ENCODE assay signal across 28 cellular contexts in the genomic region with DNA sequence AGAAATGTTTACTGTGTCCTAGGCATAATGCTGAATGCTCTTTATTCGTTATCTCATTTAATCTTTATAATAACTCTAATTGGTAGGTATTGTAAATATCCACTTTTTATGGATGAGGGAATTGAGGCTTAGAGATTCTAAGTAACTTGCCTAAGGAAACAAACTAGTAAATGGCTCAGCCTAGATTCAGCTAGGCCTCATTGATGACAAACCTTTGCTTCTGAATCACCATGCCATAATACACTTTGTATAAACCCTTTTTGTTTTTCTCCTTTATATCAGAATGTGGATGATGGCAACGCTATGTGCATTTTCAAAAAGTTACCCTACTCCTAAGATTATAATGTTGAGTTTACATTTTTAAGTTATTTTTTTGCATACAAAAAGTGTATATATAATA. TPM values are rescaled to one million over a fixed set of nuclear protein-coding genes. Genes with fewer than 3 reads are reported as not detected.
DNase-seq lines count a peak whose midpoint lies in the region; ATAC-seq and TF ChIP-seq lines count a peak whose summit lies in the region.
"Had no signal": no experiment of that assay in that cellular context is flagged by ENCODE, and none has a peak within 500 bp of the region (broad histone marks: within the 10 kb centered on the region; RNA-seq: fewer than 3 reads in every experiment).

No MANE protein-coding gene starts in this region.

- H2BK15ac ChIP-seq in IMR-90 (ENCODE audit: low read depth, low read length) (no peak overlapping the region), mesenchymal stem cell (ENCODE audit: low read depth, poor library complexity, severe bottlenecking) (no peak overlapping the region)

- H3K14ac ChIP-seq in IMR-90 (replicated peaks; ENCODE audit: low read depth, low read length), result no peak overlapping the region
- no peak overlapping the region for H3K14ac ChIP-seq in mesenchymal stem cell (ENCODE audit: low read length in 2 of 2)

- H2AK9ac ChIP-seq in IMR-90 (replicated peaks; ENCODE audit: low read depth, low read length, poor library complexity), result no peak overlapping the region

- no peak overlapping the region for H4K5ac ChIP-seq in IMR-90 (ENCODE audit: low read depth, low read length)

- H3K27me3 ChIP-seq in IMR-90 (ENCODE audit: control insufficient read depth, insufficient read depth, low read length) (no peaks in the 10 kb centered on the region), mesenchymal stem cell (ENCODE audit: control insufficient read depth in 1 of 2, insufficient read depth in 1 of 2, low read length in 2 of 2) (no peaks in the 10 kb centered on the region), mammary epithelial cell (ENCODE audit: insufficient read depth, low read length) (no peaks in the 10 kb centered on the region)
- H3K27me3 ChIP-seq: BLaER1 had no signal

- POLR2A ChIA-PET in IMR-90 (lab: Charles Lee; ENCODE audit: unreplicated experiment), result interaction anchor here (0.6 kb wide), 1 partner anchor 15 kb away, joined by 3 read pairs; no protein-coding TSS in a partner anchor

- no TSS peak for BruUV-seq in IMR-90 (replicated peaks; lab: Mats Ljungman, UMichigan)
- BruUV-seq in mammary epithelial cell (replicated peaks; lab: Mats Ljungman, UMichigan), result no TSS peak

- no peak overlapping the region for H4K8ac ChIP-seq in IMR-90 (ENCODE audit: low read depth in 2 of 2, low read length in 2 of 2)
- no peak overlapping the region for H4K8ac ChIP-seq in mesenchymal stem cell (ENCODE audit: low read length)

- H3K27ac ChIP-seq in IMR-90 (ENCODE audit: insufficient read depth, low read length) (no peak overlapping the region), mesenchymal stem cell (ENCODE audit: low read length, poor library complexity, severe bottlenecking) (no peak overlapping the region), mammary epithelial cell (ENCODE audit: insufficient read depth, low read depth, low read length) (no peak overlapping the region)
- H3K27ac ChIP-seq: BLaER1, HL-60, RWPE1 had no signal

- H3K9me1 ChIP-seq in IMR-90 (ENCODE audit: insufficient read depth, low read length), result peaks cover 6% of the 10 kb centered on the region; the same call in 1 of the 2 replicates

- H3K18ac ChIP-seq in IMR-90 (ENCODE audit: low read depth, low read length) (no peak overlapping the region), mesenchymal stem cell (ENCODE audit: low read depth in 1 of 2, low read length in 2 of 2) (no peak overlapping the region)

- WGBS in IMR-90 (ENCODE audit: extremely low coverage in 2 of 2, insufficient read length in 1 of 2), 2 experiments, result no CpG with 5 or more reads among the region's 2 CpGs
- no CpG with 5 or more reads among the region's 2 CpGs for WGBS in mesenchymal stem cell
- 92% methylated on average over 2 of the region's 2 CpGs for WGBS in mammary epithelial cell (ENCODE audit: low coverage, missing lambda C conversion rate)

- H3K9me3 ChIP-seq in IMR-90 (ENCODE audit: control insufficient read depth, insufficient read depth, low read length), result no peaks in the 10 kb centered on the region
- no peaks in the 10 kb centered on the region for H3K9me3 ChIP-seq in mesenchymal stem cell (ENCODE audit: control insufficient read depth, low read length)
- no peaks in the 10 kb centered on the region for H3K9me3 ChIP-seq in mammary epithelial cell (replicated peaks; ENCODE audit: insufficient read depth, low read length)
- H3K9me3 ChIP-seq: BLaER1, HAP-1 had no signal

- H3K9ac ChIP-seq in IMR-90 (ENCODE audit: low read depth, low read length) (no peak overlapping the region), mesenchymal stem cell (ENCODE audit: low read length) (peak overlapping the region; percentile 59), mammary epithelial cell (ENCODE audit: insufficient read depth, low read length) (no peak overlapping the region)
- H3K9ac ChIP-seq: BLaER1 had no signal

- dilution Hi-C loops in IMR-90 (cut with HindIII; ENCODE audit: low sequenced_read_pairs, unreplicated experiment) (no loop called here), mammary epithelial cell (cut with HindIII; ENCODE audit: low sequenced_read_pairs) (no loop called here)

- 0 out of 2 replicates have a peak, but pooled peaks cover 3% of the 10 kb centered on the region for H3K36me3 ChIP-seq in IMR-90 (ENCODE audit: control insufficient read depth, insufficient read depth, low read length)
- no peaks in the 10 kb centered on the region for H3K36me3 ChIP-seq in mesenchymal stem cell (ENCODE audit: control insufficient read depth in 1 of 2, insufficient read depth in 2 of 2, low read depth in 1 of 2, low read length in 2 of 2)
- no peaks in the 10 kb centered on the region for H3K36me3 ChIP-seq in mammary epithelial cell (ENCODE audit: insufficient read depth, low read length)
- H3K36me3 ChIP-seq: BLaER1, HAP-1 had no signal

- H3K79me2 ChIP-seq in mammary epithelial cell (ENCODE audit: insufficient read depth, low read length), result peaks cover 76% of the 10 kb centered on the region

- CTCF ChIA-PET in IMR-90 (lab: Yijun Ruan, JAX), result no interaction called here
- CTCF ChIA-PET in mammary epithelial cell (lab: Charles Lee; ENCODE audit: low non-redundant PET), result no interaction called here

- no peaks in the 10 kb centered on the region for H4K20me1 ChIP-seq in IMR-90 (ENCODE audit: insufficient read depth, low read length)
- no peaks in the 10 kb centered on the region for H4K20me1 ChIP-seq in mammary epithelial cell (ENCODE audit: insufficient read depth, low read length)

- H3K56ac ChIP-seq in IMR-90 (ENCODE audit: extremely low read depth, insufficient read depth, low read length), result no peak overlapping the region

- H2AFZ ChIP-seq in IMR-90 (replicated peaks; ENCODE audit: low read length, poor library complexity) (no peak overlapping the region), mesenchymal stem cell (ENCODE audit: low read depth, low read length) (no peak overlapping the region), mammary epithelial cell (ENCODE audit: low read depth, low read length) (no peak overlapping the region)
- H2AFZ ChIP-seq: GM23338 had no signal

- H3K23ac ChIP-seq in IMR-90 (ENCODE audit: low read depth, low read length) (no peak overlapping the region), mesenchymal stem cell (ENCODE audit: low read length in 2 of 2) (no peak overlapping the region)

- H3K4ac ChIP-seq in IMR-90 (ENCODE audit: low read depth, low read length) (no peak overlapping the region), mesenchymal stem cell (ENCODE audit: low read depth in 1 of 2, low read length in 2 of 2) (no peak overlapping the region)

- no peak for TF ChIP-seq RAD21 in IMR-90 (IDR thresholded peaks at IDR 0.05; ENCODE audit: low read length)

- H3K79me1 ChIP-seq in IMR-90 (ENCODE audit: low read depth in 1 of 2, low read length in 2 of 2), result peaks cover 29 to 62% of the 10 kb centered on the region in 2 experiments
- H3K79me1 ChIP-seq in mesenchymal stem cell (replicated peaks; ENCODE audit: low read length, poor library complexity, severe bottlenecking), result peaks cover 11% of the 10 kb centered on the region

- H4K91ac ChIP-seq in IMR-90 (ENCODE audit: insufficient read depth, low read depth, low read length) (no peak overlapping the region), mesenchymal stem cell (ENCODE audit: low read length) (no peak overlapping the region)

- ATAC-seq in IMR-90 (ENCODE audit: low read depth), result peak; percentile 78
- ATAC-seq: GM23338, K562 had no signal

- H3K4me2 ChIP-seq in IMR-90 (ENCODE audit: low read depth, low read length) (no peak overlapping the region), mesenchymal stem cell (ENCODE audit: low read length, poor library complexity, severe bottlenecking) (no peak overlapping the region), mammary epithelial cell (ENCODE audit: insufficient read depth, low read depth, low read length) (no peak overlapping the region)
- H3K4me2 ChIP-seq: BLaER1, GM23338 had no signal

- H2BK5ac ChIP-seq in IMR-90 (ENCODE audit: low read depth, low read length, poor library complexity, severe bottlenecking), result peak overlapping the region; percentile 50
- H2BK5ac ChIP-seq in mesenchymal stem cell (ENCODE audit: low read depth, low read length, poor library complexity, severe bottlenecking), result no peak overlapping the region

- no peak overlapping the region for H2BK120ac ChIP-seq in IMR-90 (ENCODE audit: low read depth, low read length)
- H2BK120ac ChIP-seq in mesenchymal stem cell (ENCODE audit: low read depth, low read length), result no peak overlapping the region

- H2AK5ac ChIP-seq in IMR-90 (ENCODE audit: low read depth, low read length) (no peak overlapping the region), mesenchymal stem cell (ENCODE audit: low read length, severe bottlenecking) (no peak overlapping the region)

- DNase-seq in ELR (ENCODE audit: low read depth) (peak; percentile 69), IMR-90 (peak; percentile 66), epithelial cell of esophagus (ENCODE audit: low read depth) (peak; percentile 40), mesenchymal stem cell (no peak), mammary epithelial cell (no peak), GM03348 (ENCODE audit: low spot score) (no peak), NCI-H1930 (lab: John Stamatoyannopoulos, UW) (no peak), NOMO-1 treated with dmso at 0.1 percent for 144 hours (lab: John Stamatoyannopoulos, UW; ENCODE audit: unreplicated experiment) (no peak)
- DNase-seq: CD4-positive, CD25-positive, alpha-beta regulatory T cell; DMS53; GF-D8; Kasumi-1; MV-4-11; NCI-H1105; NCI-H146; NCI-H2029; NCI-H446 treated with DMSO at 0.1 percent for 48 hours; NCI-H526; NCI-H82; NK-92 treated with Interleukin-12 subunit alpha and Interleukin-12 subunit beta, amount 100 ng/mL, for 24 hours; SHP77 treated with DMSO at 0.1 percent for 48 hours; T-helper 1 cell had no signal

- in situ Hi-C loops in IMR-90 (cut with MboI; ENCODE audit: low sequenced_read_pairs), result no loop called here
- in situ Hi-C loops in mammary epithelial cell (cut with MboI; ENCODE audit: low sequenced_read_pairs in 2 of 2), result no loop called here

- H3K4me3 ChIP-seq in IMR-90 (ENCODE audit: insufficient read depth, low read depth, low read length), result no peak overlapping the region
- no peak overlapping the region for H3K4me3 ChIP-seq in epithelial cell of esophagus (ENCODE audit: low read length)
- no peak overlapping the region for H3K4me3 ChIP-seq in mesenchymal stem cell (ENCODE audit: insufficient read depth in 1 of 2, low read depth in 1 of 2, low read length in 2 of 2)
- H3K4me3 ChIP-seq in mammary epithelial cell (replicated peaks in 1 of 3; ENCODE audit: insufficient read depth in 1 of 3, low read depth in 2 of 3, low read length in 3 of 3), result no peak overlapping the region
- H3K4me3 ChIP-seq: BLaER1, GM23338, HAP-1, K562 had no signal

- no peaks in the 10 kb centered on the region; the same call in 1 of the 2 replicates for H3K4me1 ChIP-seq in IMR-90 (ENCODE audit: control insufficient read depth, insufficient read depth, low read length)
- no peaks in the 10 kb centered on the region for H3K4me1 ChIP-seq in mesenchymal stem cell (ENCODE audit: control insufficient read depth, insufficient read depth, low read depth, low read length)
- peaks cover 2% of the 10 kb centered on the region for H3K4me1 ChIP-seq in mammary epithelial cell (ENCODE audit: insufficient read depth, low read length)
- H3K4me1 ChIP-seq: BLaER1 had no signal

- intact Hi-C loops in IMR-90 (cut with micrococcal nuclease), result no loop called here
- intact Hi-C loops in mammary epithelial cell (cut with micrococcal nuclease), result no loop called here

- H2BK12ac ChIP-seq in mesenchymal stem cell (ENCODE audit: low read length in 2 of 2), result no peak overlapping the region

- TF ChIP-seq POLR2A in IMR-90 (IDR thresholded peaks at IDR 0.05; ENCODE audit: low read depth, low read length), result no peak

- TF ChIP-seq CTCF in IMR-90 (conservative IDR thresholded peaks at IDR 0.05; ENCODE audit: low read depth, low read length) (no peak), epithelial cell of esophagus (IDR thresholded peaks at IDR 0.05; ENCODE audit: insufficient read depth, low read depth, low read length, missing control alignments) (no peak), mammary epithelial cell (conservative IDR thresholded peaks at IDR 0.05 in 1 of 2, IDR thresholded peaks at IDR 0.05 in 1 of 2; ENCODE audit: extremely low read depth in 1 of 2, insufficient read depth in 1 of 2, low read depth in 1 of 2, low read length in 2 of 2) (no peak)

- H2BK20ac ChIP-seq in IMR-90 (ENCODE audit: low read depth, low read length), result no peak overlapping the region

RNA-seq across cellular contexts. Expression of gene MNAT1, which starts 34.0 kb away (rescaled TPM):
- total RNA-seq in IMR-90 (2012; rRNA removed) (48.2 and 53.9 TPM in 2 replicates), mammary epithelial cell (10 to 100 TPM; 61.5 to 68.4 TPM)
- polyA plus RNA-seq in IMR-90 (2012; rRNA removed) (46.3 and 53.0 TPM in 2 replicates), mammary epithelial cell (44.5 TPM)
- polyA plus RNA-seq in IMR-90 (2012; cell fraction: cytosol; rRNA removed), result 10.3 and 17.8 TPM in 2 replicates
- polyA plus RNA-seq in IMR-90 (2012; cell fraction: nucleus; rRNA removed; ENCODE audit: low replicate concordance), result 4.0 and 33.2 TPM in 2 replicates
- 28.9 TPM for polyA plus RNA-seq in mesenchymal stem cell (2013, experiment 1 of 2)
- polyA plus RNA-seq in mesenchymal stem cell (2013, experiment 2 of 2), result 26.9 TPM
- polyA minus RNA-seq in mammary epithelial cell, result 54.7 TPM

RNA-seq across cellular contexts. Expression of gene SIX4, which starts 44.5 kb away (rescaled TPM):
- total RNA-seq in IMR-90 (2012; rRNA removed), result 28.1 and 42.7 TPM in 2 replicates
- polyA plus RNA-seq in IMR-90 (2012; rRNA removed), result 5.5 and 7.1 TPM in 2 replicates
- 3.5 and 3.7 TPM in 2 replicates for polyA plus RNA-seq in IMR-90 (2012; cell fraction: cytosol; rRNA removed)
- 4.8 and 8.4 TPM in 2 replicates for polyA plus RNA-seq in IMR-90 (2012; cell fraction: nucleus; rRNA removed; ENCODE audit: low replicate concordance)
- polyA plus RNA-seq in mesenchymal stem cell (2013, experiment 1 of 2), result 2.7 TPM
- polyA plus RNA-seq in mesenchymal stem cell (2013, experiment 2 of 2), result 2.9 TPM
- 10 to 100 TPM; 10.7 to 13.2 TPM for total RNA-seq in mammary epithelial cell
- polyA plus RNA-seq in mammary epithelial cell, result 4.2 TPM
- 17.6 TPM for polyA minus RNA-seq in mammary epithelial cell
- total RNA-seq: CD4-positive, CD25-positive, alpha-beta regulatory T cell had no signal
- polyA plus RNA-seq: CD4-positive, CD25-positive, alpha-beta regulatory T cell had no signal

Comparison
In these comparisons a context has a peak if more than half of its experiments do, and no peak if none do; other contexts are left out.
1. DNase-seq: peak in ELR (single experiment), IMR-90 (single experiment) and epithelial cell of esophagus (single experiment); none in mesenchymal stem cell (single experiment), mammary epithelial cell (single experiment), GM03348 (single experiment), NCI-H1930 (0 of 2) and NOMO-1 treated with dmso at 0.1 percent for 144 hours (single experiment).